13 cellular contexts compared by ENCODE assay signal in genomic region chr11:961921-962320, GRCh38.
"Had no signal": no experiment of that assay in that cellular context is flagged by ENCODE, and none has a peak within 500 bp of the region (broad histone marks: within the 10 kb centered on the region; RNA-seq: fewer than 3 reads in every experiment).

No MANE protein-coding gene starts in this region.

- H3K27me3 Mint-ChIP-seq: activated B cell treated with CpG ODN at 0.5 μM for 24 hours; activated CD8-positive, alpha-beta memory T cell treated with anti-CD3 and anti-CD28 coated beads, Interleukin-2, amount 10 ng/mL, durations not matched to agents 7 days and 5 days; brain had no signal

- H3K27ac Mint-ChIP-seq: activated B cell treated with CpG ODN at 0.5 μM for 24 hours; activated CD8-positive, alpha-beta memory T cell treated with anti-CD3 and anti-CD28 coated beads, Interleukin-2, amount 10 ng/mL, durations not matched to agents 7 days and 5 days; brain; T-helper 2 cell treated with Interferon-gamma antibody and Interleukin-4, amounts not matched to agents 5 μg/mL and 100 μg/mL, for 36 hours had no signal

- H3K4me3 Mint-ChIP-seq: activated B cell treated with CpG ODN at 0.5 μM for 24 hours; activated CD8-positive, alpha-beta memory T cell treated with anti-CD3 and anti-CD28 coated beads, Interleukin-2, amount 10 ng/mL, durations not matched to agents 7 days and 5 days; brain; T-helper 2 cell treated with Interferon-gamma antibody and Interleukin-4, amounts not matched to agents 5 μg/mL and 100 μg/mL, for 36 hours had no signal

- H3K9me3 Mint-ChIP-seq: activated B cell treated with CpG ODN at 0.5 μM for 24 hours; T-helper 2 cell treated with Interferon-gamma antibody and Interleukin-4, amounts not matched to agents 5 μg/mL and 100 μg/mL, for 36 hours had no signal

- ATAC-seq: activated CD8-positive, alpha-beta memory T cell treated with anti-CD3 and anti-CD28 coated beads, Interleukin-2, amount 10 ng/mL, durations not matched to agents 7 days and 5 days; left ventricle myocardium superior had no signal

- DNase-seq: activated B cell treated with CpG ODN at 0.5 μM for 24 hours; activated CD4-positive, alpha-beta T cell treated with anti-CD3 and anti-CD28 coated beads, Interleukin-2, amount 50 U/mL, for 1 hour; activated CD8-positive, alpha-beta memory T cell treated with anti-CD3 and anti-CD28 coated beads, Interleukin-2, amount 10 ng/mL, durations not matched to agents 7 days and 5 days; activated naive CD4-positive, alpha-beta T cell treated with anti-CD3 and anti-CD28 coated beads, Interleukin-2, amount 50 U/mL, for 16 hours; activated T-cell treated with anti-CD3 and anti-CD28 coated beads, Interleukin-2, amount 50 U/mL, for 1 hour; central memory CD4-positive, alpha-beta T cell; colonic mucosa; left ventricle myocardium superior; retina; stimulated activated CD4-positive, alpha-beta T cell treated with anti-CD3 and anti-CD28 coated beads, Interleukin-12 subunit alpha, Interleukin-12 subunit beta, amount 100 ng/mL, for 4 hours; stimulated activated CD4-positive, alpha-beta T cell treated with anti-CD3 and anti-CD28 coated beads, Interleukin-2, amount 100 ng/mL, for 24 hours had no signal
